ENCODE assay signal across 30 cellular contexts in the genomic region with DNA sequence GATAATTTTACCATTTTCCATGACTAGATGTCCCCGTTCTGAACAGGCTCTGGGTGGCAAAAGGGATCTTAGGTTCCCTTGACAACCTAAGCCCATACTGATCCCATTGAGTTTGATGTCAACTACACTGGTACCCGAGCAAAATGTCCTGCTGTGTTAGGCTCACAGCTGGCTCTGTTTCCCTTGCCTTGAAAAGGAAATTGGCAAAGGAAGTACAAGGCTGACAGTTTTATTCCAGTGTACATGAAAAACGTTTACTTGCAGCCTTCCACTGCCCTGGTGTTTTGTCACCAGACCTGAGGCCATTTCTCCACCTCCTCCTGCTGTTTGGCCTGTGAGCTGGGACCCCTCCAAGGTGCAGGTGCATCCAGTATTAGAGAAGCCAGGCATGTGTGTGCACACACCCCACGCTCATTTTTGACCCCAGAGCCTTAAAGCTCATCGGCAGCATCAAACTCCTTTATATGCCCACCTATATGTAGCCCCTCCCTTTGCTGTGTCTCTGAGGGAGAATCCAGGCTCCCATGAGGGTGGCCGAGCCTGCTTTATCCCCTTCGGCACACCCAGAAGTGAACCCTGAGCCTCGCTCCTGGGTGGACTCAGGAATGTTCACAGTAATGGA.
"Had no signal": no experiment of that assay in that cellular context is flagged by ENCODE, and none has a peak within 500 bp of the region (broad histone marks: within the 10 kb centered on the region; RNA-seq: fewer than 3 reads in every experiment).

No MANE protein-coding gene starts in this region.

- H3K36me3 Mint-ChIP-seq: type B pancreatic cell had no signal

- H3K27ac Mint-ChIP-seq: nephron, type B pancreatic cell had no signal

- DNase-seq: dorsolateral prefrontal cortex; effector CD4-positive, alpha-beta T cell; foreskin keratinocyte; kidney; mesenchymal stem cell; midbrain; nucleus accumbens; ovary; right lobe of liver; small intestine; stimulated activated CD4-positive, alpha-beta T cell treated with anti-CD3 and anti-CD28 coated beads, Interleukin-12 subunit alpha, Interleukin-12 subunit beta, amount 100 ng/mL, for 4 hours; stimulated activated CD4-positive, alpha-beta T cell treated with anti-CD3 and anti-CD28 coated beads, Interleukin-1b, Interleukin-23, amount 100 ng/mL, for 48 hours; stimulated activated CD4-positive, alpha-beta T cell treated with anti-CD3 and anti-CD28 coated beads, Interleukin-4, amount 100 ng/mL, for 1 hour; stimulated activated CD8-positive, alpha-beta memory T cell treated with anti-CD3 and anti-CD28 coated beads, Interleukin-4, amount 100 ng/mL, for 48 hours; stimulated activated naive CD8-positive, alpha-beta T cell treated with anti-CD3 and anti-CD28 coated beads, Interleukin-15, Interleukin-2, amounts not matched to agents 100 U/mL and 50 U/mL, for 24 hours; substantia nigra; tibial artery; uterus had no signal

- H3K36me3 ChIP-seq: gastroesophageal sphincter, heart left ventricle, ovary, right lobe of liver, tibial artery, uterus had no signal

- H3K4me3 ChIP-seq: coronary artery, dorsolateral prefrontal cortex, gastroesophageal sphincter, heart left ventricle, hepatocyte, lung, ovary, right lobe of liver, testis, tibial artery, uterus had no signal

- ATAC-seq: esophagus mucosa; foreskin keratinocyte; gastroesophageal sphincter; heart left ventricle; left lobe of liver; naive thymus-derived CD4-positive, alpha-beta T cell; right lobe of liver; stimulated activated naive CD8-positive, alpha-beta T cell treated with anti-CD3 and anti-CD28 coated beads, Interleukin-15, Interleukin-2, amounts not matched to agents 100 U/mL and 50 U/mL, for 24 hours had no signal

- H3K27ac ChIP-seq: coronary artery, dorsolateral prefrontal cortex, epithelial cell of prostate, foreskin keratinocyte, gastroesophageal sphincter, heart left ventricle, hepatocyte, ovary, right lobe of liver, testis, tibial artery, uterus had no signal

- H3K4me2 ChIP-seq: hepatocyte had no signal

- H2AFZ ChIP-seq: hepatocyte had no signal

- H3K4me1 Mint-ChIP-seq: nephron had no signal

- H3K79me2 ChIP-seq: hepatocyte had no signal

- H3K4me1 ChIP-seq: foreskin keratinocyte, gastroesophageal sphincter, heart left ventricle, right lobe of liver, testis, tibial artery, uterus had no signal

- H3K4me3 Mint-ChIP-seq: naive thymus-derived CD4-positive, alpha-beta T cell; nephron; type B pancreatic cell had no signal

- H3K27me3 ChIP-seq: dorsolateral prefrontal cortex, foreskin keratinocyte, hepatocyte, ovary, right lobe of liver, testis, uterus had no signal

- H3K9me3 ChIP-seq: ovary, testis had no signal
